ENCODE assay signal across 11 cellular contexts in genomic region chr16:70706948-70707465, GRCh38. TPM values are rescaled to one million over a fixed set of nuclear protein-coding genes. Genes with fewer than 3 reads are reported as not detected.
DNase-seq lines count a peak whose midpoint lies in the region; ATAC-seq, FAIRE-seq and TF ChIP-seq lines count a peak whose summit lies in the region.
"Had no signal": no experiment of that assay in that cellular context is flagged by ENCODE, and none has a peak within 500 bp of the region (broad histone marks: within the 10 kb centered on the region; RNA-seq: fewer than 3 reads in every experiment).

No MANE protein-coding gene starts in this region.

- TF ChIP-seq CTCF in RWPE1 (conservative IDR thresholded peaks at IDR 0.05; ENCODE audit: low read depth) (no peak), esophagus squamous epithelium (IDR thresholded peaks at IDR 0.05) (no peak), prostate gland (IDR thresholded peaks at IDR 0.05) (no peak)

- H3K27me3 ChIP-seq in CD4-positive, CD25-positive, alpha-beta regulatory T cell (ENCODE audit: control insufficient read depth, insufficient read depth, low read length) = no peaks in the 10 kb centered on the region
- H3K27me3 ChIP-seq in esophagus squamous epithelium = no peaks in the 10 kb centered on the region
- H3K27me3 ChIP-seq in prostate gland (replicated peaks; ENCODE audit: insufficient read depth) = no peaks in the 10 kb centered on the region

- FAIRE-seq in GM12891 (lab: Jason Lieb, UNC) = no peak

- peaks cover 2% of the 10 kb centered on the region for H3K36me3 ChIP-seq in CD4-positive, CD25-positive, alpha-beta regulatory T cell (ENCODE audit: control insufficient read depth, insufficient read depth, low read length)
- H3K36me3 ChIP-seq in esophagus squamous epithelium = peaks cover 0 to 8% (median 0%) of the 10 kb centered on the region in 3 donors
- H3K36me3 ChIP-seq in prostate gland = no peaks in the 10 kb centered on the region

- no peaks in the 10 kb centered on the region for H3K27me3 Mint-ChIP-seq in CD4-positive, CD25-positive, alpha-beta regulatory T cell
- H3K27me3 Mint-ChIP-seq: activated T-cell treated with anti-CD3 and anti-CD28 coated beads, Interleukin-2, amount 50 U/mL, for 24 hours; IgD-negative memory B cell had no signal

- TF ChIP-seq POLR2A in esophagus squamous epithelium (IDR thresholded peaks at IDR 0.05) (no peak), prostate gland (IDR thresholded peaks at IDR 0.05) (no peak), GM12891 (IDR thresholded peaks at IDR 0.05; ENCODE audit: low read depth, low read length) (no peak)

- WGBS in esophagus squamous epithelium, 2 donors = 27 to 31% methylated on average over 7 of the region's 7 CpGs
- 20% methylated on average over 7 of the region's 7 CpGs for WGBS in prostate gland

- H3K4me3 ChIP-seq in CD4-positive, CD25-positive, alpha-beta regulatory T cell (ENCODE audit: low read depth, low read length) = no peak overlapping the region
- H3K4me3 ChIP-seq in esophagus squamous epithelium = no peak overlapping the region
- H3K4me3 ChIP-seq in prostate gland = no peak overlapping the region

- intact Hi-C loops in esophagus squamous epithelium (cut with DNase I) = no loop called here
- intact Hi-C loops in prostate gland (cut with DNase I) = no loop called here

- no peaks in the 10 kb centered on the region for H3K4me1 ChIP-seq in CD4-positive, CD25-positive, alpha-beta regulatory T cell (ENCODE audit: control insufficient read depth, insufficient read depth, low read length, poor library complexity, severe bottlenecking)
- H3K4me1 ChIP-seq in esophagus squamous epithelium = peaks cover 40 to 83% (median 50%) of the 10 kb centered on the region in 3 donors
- peaks cover 15% of the 10 kb centered on the region for H3K4me1 ChIP-seq in prostate gland (replicated peaks)

- H3K9me3 ChIP-seq in CD4-positive, CD25-positive, alpha-beta regulatory T cell (ENCODE audit: control insufficient read depth in 2 of 2, low read length in 2 of 2) = no peaks in the 10 kb centered on the region
- H3K9me3 ChIP-seq in esophagus squamous epithelium = no peaks in the 10 kb centered on the region
- no peaks in the 10 kb centered on the region for H3K9me3 ChIP-seq in prostate gland

- no peaks in the 10 kb centered on the region for H3K9me3 Mint-ChIP-seq in CD4-positive, CD25-positive, alpha-beta regulatory T cell
- H3K9me3 Mint-ChIP-seq: activated T-cell treated with anti-CD3 and anti-CD28 coated beads, Interleukin-2, amount 50 U/mL, for 24 hours; IgD-negative memory B cell had no signal

- H3K27ac Mint-ChIP-seq in CD4-positive, CD25-positive, alpha-beta regulatory T cell = peak overlapping the region in 2 of 3 donors; percentile 18 to 58
- H3K27ac Mint-ChIP-seq: activated T-cell treated with anti-CD3 and anti-CD28 coated beads, Interleukin-2, amount 50 U/mL, for 24 hours; IgD-negative memory B cell had no signal

- CTCF ChIA-PET in RWPE1 (lab: Yijun Ruan, JAX) = no interaction called here

- H3K36me3 Mint-ChIP-seq in CD4-positive, CD25-positive, alpha-beta regulatory T cell = peaks cover 4% of the 10 kb centered on the region

- no peak overlapping the region for H3K27ac ChIP-seq in CD4-positive, CD25-positive, alpha-beta regulatory T cell (ENCODE audit: insufficient read depth, low read length, poor library complexity, severe bottlenecking)
- H3K27ac ChIP-seq in RWPE1 (peak overlapping the region; percentile 100), esophagus squamous epithelium (peak overlapping the region; percentile 59 to 95 (median 84)), prostate gland (peak overlapping the region; percentile 67 to 93)

- H3K4me3 Mint-ChIP-seq in CD4-positive, CD25-positive, alpha-beta regulatory T cell = no peak overlapping the region
- H3K4me3 Mint-ChIP-seq: activated T-cell treated with anti-CD3 and anti-CD28 coated beads, Interleukin-2, amount 50 U/mL, for 24 hours; IgD-negative memory B cell had no signal

- H3K4me1 Mint-ChIP-seq in CD4-positive, CD25-positive, alpha-beta regulatory T cell = no peaks in the 10 kb centered on the region
- H3K4me1 Mint-ChIP-seq: IgD-negative memory B cell had no signal

- no peak for ATAC-seq in CD4-positive, CD25-positive, alpha-beta regulatory T cell (ENCODE audit: low read depth in 2 of 2)
- no peak for ATAC-seq in GM19324 (IDR thresholded peaks at IDR 0.05; ENCODE audit: low FRiP score, unreplicated experiment)

- POLR2A ChIA-PET in RWPE1 (lab: Yijun Ruan, JAX; ENCODE audit: low non-redundant PET) = no interaction called here

- no peak for DNase-seq in CD4-positive, CD25-positive, alpha-beta regulatory T cell
- DNase-seq in RWPE1 (ENCODE audit: low spot score) = peak; percentile 83
- DNase-seq in esophagus squamous epithelium (lab: John Stamatoyannopoulos, UW) = no peak
- peak; percentile 64 for DNase-seq in prostate gland (ENCODE audit: low spot score)
- no peak for DNase-seq in NCI-H446 (lab: John Stamatoyannopoulos, UW)
- DNase-seq in NCI-H510A treated with DMSO at 0.1 percent for 48 hours (lab: John Stamatoyannopoulos, UW) = no peak
- no peak for DNase-seq in GM12891 (ENCODE audit: insufficient read length, low spot score)
- DNase-seq: activated T-cell treated with anti-CD3 and anti-CD28 coated beads, Interleukin-2, amount 50 U/mL, for 24 hours; DND-41 had no signal

TF ChIP-seq in GM12891, 5 proteins besides CTCF, POLR2A, EP300 and RAD21:
- no peak for TF ChIP-seq PAX5 (IDR thresholded peaks at IDR 0.05; ENCODE audit: insufficient read depth, low read length, severe bottlenecking)
- no peak for TF ChIP-seq TAF1 (IDR thresholded peaks at IDR 0.05; ENCODE audit: low read depth, low read length)
- TF ChIP-seq SPI1 (IDR thresholded peaks at IDR 0.05; ENCODE audit: low read depth, low read length) = no peak
- TF ChIP-seq POU2F2 (IDR thresholded peaks at IDR 0.05; ENCODE audit: low read depth, low read length) = no peak
- TF ChIP-seq POLR2AphosphoS5 (IDR thresholded peaks at IDR 0.05; ENCODE audit: low read depth, low read length) = no peak

RNA-seq across cellular contexts. Expression of gene MTSS2, which starts 21.2 kb away (rescaled TPM):
- total RNA-seq in CD4-positive, CD25-positive, alpha-beta regulatory T cell = 2.9 TPM
- polyA plus RNA-seq in CD4-positive, CD25-positive, alpha-beta regulatory T cell = not detected
- 10 to 100 TPM; 15.5 to 39.7 (median 27.5) TPM for total RNA-seq in esophagus squamous epithelium
- total RNA-seq in prostate gland = 10 to 100 TPM; 42.4 to 92.4 TPM
- polyA plus RNA-seq in GM12891 (2012; ENCODE audit: low read depth, missing spikeins) = 0.21 TPM

Comparison
In these comparisons a context has a peak if more than half of its experiments do, and no peak if none do; other contexts are left out.
1. DNase-seq: peak in RWPE1 (single experiment) and prostate gland (single experiment); none in CD4-positive, CD25-positive, alpha-beta regulatory T cell (0 of 3), esophagus squamous epithelium (single experiment), NCI-H446 (0 of 2), NCI-H510A treated with DMSO at 0.1 percent for 48 hours (single experiment) and GM12891 (single experiment).